35 cellular contexts compared by ENCODE assay signal in the genomic region with DNA sequence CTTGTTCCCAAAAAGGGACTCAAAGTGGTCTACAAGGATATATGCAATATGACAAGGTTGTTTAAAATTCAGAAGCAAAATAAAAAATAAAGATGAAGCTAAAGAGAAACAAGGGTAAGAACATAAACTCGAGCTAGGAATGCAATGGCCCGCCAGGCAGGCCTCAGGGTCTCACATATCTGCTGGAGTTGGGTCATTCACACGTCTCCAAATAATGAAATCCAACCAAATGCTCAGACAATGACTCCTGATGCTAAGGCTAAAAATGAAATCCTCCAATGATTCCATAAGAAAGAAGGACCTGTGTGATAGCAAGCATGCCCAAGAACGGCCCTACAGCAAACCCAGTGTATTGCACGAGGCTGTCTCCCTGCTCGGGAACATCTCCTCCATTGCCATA.
"Had no signal": no experiment of that assay in that cellular context is flagged by ENCODE, and none has a peak within 500 bp of the region (broad histone marks: within the 10 kb centered on the region; RNA-seq: fewer than 3 reads in every experiment).

No MANE protein-coding gene starts in this region.

- H3K4me3 ChIP-seq: MG63 had no signal

- H3K9me3 ChIP-seq: MG63 had no signal

- H3K9ac ChIP-seq: KMS-11 had no signal

- H3K27me3 ChIP-seq: MG63 had no signal

- H3K27ac ChIP-seq: KMS-11 had no signal

- H3K36me3 ChIP-seq: MG63 had no signal

- H3K4me2 ChIP-seq: KMS-11 had no signal

- DNase-seq: Karpas-422, Kasumi-1, KG1, MG63, MM.1S, MV-4-11, NCI-H1048, NCI-H1092, NCI-H1092 treated with DMSO at 0.1 percent for 48 hours, NCI-H1105, NCI-H1105 treated with DMSO at 0.1 percent for 48 hours, NCI-H1417, NCI-H1417 treated with DMSO at 0.1 percent for 48 hours, NCI-H1436, NCI-H1436 treated with DMSO at 0.1 percent for 48 hours, NCI-H146, NCI-H1694, NCI-H1694 treated with DMSO at 0.1 percent for 48 hours, NCI-H187, NCI-H187 treated with DMSO at 0.1 percent for 48 hours, NCI-H1930, NCI-H2029, NCI-H2029 treated with DMSO at 0.1 percent for 48 hours, NCI-H2081, NCI-H2081 treated with DMSO at 0.1 percent for 48 hours, NCI-H2107, NCI-H2171, NCI-H2171 treated with DMSO at 0.1 percent for 48 hours, NCI-H2227 treated with DMSO at 0.1 percent for 48 hours, NCI-H226, NCI-H345, NCI-H446, NCI-H446 treated with DMSO at 0.1 percent for 48 hours, NCI-H510A had no signal
